In the genomic region with DNA sequence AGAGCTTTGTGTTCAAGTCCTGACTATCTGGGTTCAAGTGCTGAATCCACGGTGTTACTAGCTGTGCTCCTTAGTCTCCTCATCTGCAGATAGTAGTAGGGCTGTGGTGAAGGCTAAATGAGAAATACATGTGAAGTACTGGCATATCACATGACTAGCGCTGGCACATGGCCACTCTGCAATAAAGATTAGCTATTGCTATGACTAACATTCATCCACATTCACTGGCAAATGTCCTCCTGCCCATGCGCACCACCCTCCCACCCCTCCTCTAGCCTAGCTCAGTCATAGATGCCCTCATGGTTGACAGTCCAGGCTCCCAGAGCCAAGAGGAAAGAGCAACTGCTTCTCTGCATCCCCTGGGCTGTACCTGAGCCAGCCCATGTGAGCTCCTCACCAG, we compare ENCODE assay signal across 10 cellular contexts. TPM values are rescaled to one million over a fixed set of nuclear protein-coding genes. Genes with fewer than 3 reads are reported as not detected.
DNase-seq lines count a peak whose midpoint lies in the region; ATAC-seq lines count a peak whose summit lies in the region.
"Had no signal": no experiment of that assay in that cellular context is flagged by ENCODE, and none has a peak within 500 bp of the region (broad histone marks: within the 10 kb centered on the region; RNA-seq: fewer than 3 reads in every experiment).

No MANE protein-coding gene starts in this region.

- CTCF ChIA-PET in T-cell (lab: Charles Lee), result interaction anchor here (0.5 to 1.6 kb wide), 4 partner anchors 30 to 1180 kb away, joined by 3 to 6 read pairs (median 5); no protein-coding TSS in a partner anchor

- peak; percentile 82 for DNase-seq in Caki2 (ENCODE audit: low read depth)
- DNase-seq in NCI-H510A (lab: John Stamatoyannopoulos, UW), result peak; percentile 35
- peak; percentile 83 for DNase-seq in dermis blood vessel endothelial cell
- peak; percentile 73 for DNase-seq in myocyte (ENCODE audit: low read depth)
- DNase-seq in SKM-1 (lab: John Stamatoyannopoulos, UW; ENCODE audit: unreplicated experiment), result no peak
- DNase-seq in T-cell, result no peak
- DNase-seq: activated T-cell treated with anti-CD3 and anti-CD28 coated beads, Interleukin-2, amount 50 U/mL, for 48 hours; MM.1S had no signal

- H3K9me3 Mint-ChIP-seq in T-cell, result no peaks in the 10 kb centered on the region

- H3K4me1 Mint-ChIP-seq in T-cell, result peaks cover 3 to 6% (median 4%) of the 10 kb centered on the region in 3 donors

- H3K4me3 Mint-ChIP-seq in T-cell, result no peak overlapping the region

- H3K27me3 Mint-ChIP-seq in T-cell, result no peaks in the 10 kb centered on the region

- ATAC-seq in T-cell (replicated peaks in 1 of 4) (no peak), GM19463 (IDR thresholded peaks at IDR 0.05; ENCODE audit: unreplicated experiment) (no peak), HG02623 (IDR thresholded peaks at IDR 0.05; ENCODE audit: unreplicated experiment) (no peak)

- H3K27ac Mint-ChIP-seq in T-cell, result no peak overlapping the region

- in situ Hi-C loops in Caki2 (cut with HindIII; ENCODE audit: low pct_unique_long_range_greater_than_20kb, low sequenced_read_pairs), result no loop called here

- POLR2A ChIA-PET in T-cell (lab: Charles Lee), result no interaction called here

- peaks cover 19% of the 10 kb centered on the region for H3K36me3 Mint-ChIP-seq in T-cell

RNA-seq across cellular contexts. Expression of a gene that starts 8.5 kb away (rescaled TPM):
- not detected in 2 replicates for total RNA-seq in Caki2 (2014; rRNA removed; shearing (Covaris generic); ENCODE audit: low replicate concordance)
- 3.0 and 3.2 TPM in 2 replicates for total RNA-seq in dermis blood vessel endothelial cell
- 3.2 and 3.9 TPM in 2 replicates for total RNA-seq in myocyte
- 38.5 TPM for polyA plus RNA-seq in myocyte (2012)
- total RNA-seq in T-cell, result under 1 TPM in 4 of 5 donors, not detected in 1; 0.08 to 0.15 (median 0.09) TPM

RNA-seq across cellular contexts. Expression of a gene that starts 15.8 kb away (rescaled TPM):
- 138 and 155 TPM in 2 replicates for total RNA-seq in Caki2 (2014; rRNA removed; shearing (Covaris generic); ENCODE audit: low replicate concordance)
- total RNA-seq in dermis blood vessel endothelial cell (77.8 and 117 TPM in 2 replicates), myocyte (82.4 and 93.9 TPM in 2 replicates), T-cell (10 to 100 TPM; 42.3 to 48.2 (median 44.6) TPM)
- 133 TPM for polyA plus RNA-seq in myocyte (2012)

RNA-seq across cellular contexts. Expression of a gene that starts 22.5 kb away (rescaled TPM):
- total RNA-seq in Caki2 (2014; rRNA removed; shearing (Covaris generic); ENCODE audit: low replicate concordance), result 62.3 and 73.0 TPM in 2 replicates
- total RNA-seq in dermis blood vessel endothelial cell, result 77.9 and 106 TPM in 2 replicates
- total RNA-seq in myocyte, result 733 and 867 TPM in 2 replicates
- 256 TPM for polyA plus RNA-seq in myocyte (2012)
- 100 to 1,000 TPM; 157 to 295 (median 263) TPM for total RNA-seq in T-cell

RNA-seq across cellular contexts. Expression of a gene that starts 44.8 kb away (rescaled TPM):
- 73.6 and 83.8 TPM in 2 replicates for total RNA-seq in Caki2 (2014; rRNA removed; shearing (Covaris generic); ENCODE audit: low replicate concordance)
- 43.1 and 52.9 TPM in 2 replicates for total RNA-seq in dermis blood vessel endothelial cell
- total RNA-seq in myocyte, result 42.2 and 57.0 TPM in 2 replicates
- polyA plus RNA-seq in myocyte (2012), result 49.5 TPM
- 10 to 100 TPM; 19.0 to 30.2 (median 28.1) TPM for total RNA-seq in T-cell

RNA-seq across cellular contexts. Expression of a gene that starts 49.6 kb away (rescaled TPM):
- not detected in 2 replicates for total RNA-seq in Caki2 (2014; rRNA removed; shearing (Covaris generic); ENCODE audit: low replicate concordance)
- total RNA-seq in dermis blood vessel endothelial cell (0.14 and 0.68 TPM in 2 replicates), myocyte (not detected in 2 replicates), T-cell (under 1 TPM in 1 of 5 donors, not detected in 4; 0.18 TPM)
- 0.13 TPM for polyA plus RNA-seq in myocyte (2012)

Comparison
In these comparisons a context has a peak if more than half of its experiments do, and no peak if none do; other contexts are left out.
1. DNase-seq: peak in Caki2 (single experiment), NCI-H510A (single experiment), dermis blood vessel endothelial cell (single experiment) and myocyte (single experiment); none in SKM-1 (single experiment) and T-cell (0 of 34).